25 cellular contexts compared by ENCODE assay signal in the genomic region with DNA sequence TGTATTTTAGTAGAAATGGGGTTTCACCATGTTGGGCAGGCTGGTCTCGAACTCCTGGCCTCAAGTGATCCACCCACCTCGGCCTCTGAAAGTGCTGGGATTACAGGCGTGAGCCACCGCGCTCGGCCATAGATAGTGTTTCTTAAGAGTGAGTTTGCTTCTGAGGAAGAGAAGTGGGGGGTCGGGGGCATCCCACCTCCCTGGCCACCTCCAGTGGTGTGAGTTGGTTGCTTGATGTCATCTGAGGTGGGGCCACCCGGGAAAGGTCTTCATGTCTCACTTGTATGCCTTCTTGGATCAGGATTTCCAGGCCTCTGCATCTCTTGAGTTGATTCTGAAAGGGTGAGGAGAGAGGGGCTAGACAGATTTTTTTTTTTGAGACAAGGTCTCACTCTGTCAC.
"Had no signal": no experiment of that assay in that cellular context is flagged by ENCODE, and none has a peak within 500 bp of the region (broad histone marks: within the 10 kb centered on the region; RNA-seq: fewer than 3 reads in every experiment).

No MANE protein-coding gene starts in this region.

- H3K9me3 Mint-ChIP-seq: naive thymus-derived CD8-positive, alpha-beta T cell; nephron progenitor cell; stimulated activated effector memory CD8-positive, alpha-beta T cell treated with anti-CD3 and anti-CD28 coated beads, Interleukin-12 subunit alpha, Interleukin-12 subunit beta, amount 100 ng/mL, for 72 hours; type B pancreatic cell had no signal

- H3K27ac ChIP-seq: coronary artery, esophagus muscularis mucosa, foreskin keratinocyte, gastroesophageal sphincter, heart left ventricle, hepatocyte, lower lobe of right lung, pancreas, right lobe of liver, testis, tibial artery had no signal

- H3K36me3 ChIP-seq: esophagus muscularis mucosa, gastroesophageal sphincter, heart left ventricle, lower lobe of right lung, pancreas, right lobe of liver, tibial artery had no signal

- H2AFZ ChIP-seq: hepatocyte had no signal

- H3K4me3 ChIP-seq: coronary artery, esophagus muscularis mucosa, gastroesophageal sphincter, heart left ventricle, hepatocyte, lower lobe of right lung, pancreas, right lobe of liver, smooth muscle cell, testis, tibial artery had no signal

- H3K4me3 Mint-ChIP-seq: naive thymus-derived CD8-positive, alpha-beta T cell; nephron progenitor cell; stimulated activated effector memory CD8-positive, alpha-beta T cell treated with anti-CD3 and anti-CD28 coated beads, Interleukin-12 subunit alpha, Interleukin-12 subunit beta, amount 100 ng/mL, for 72 hours; type B pancreatic cell had no signal

- H3K27me3 Mint-ChIP-seq: type B pancreatic cell had no signal

- H3K4me2 ChIP-seq: hepatocyte, smooth muscle cell had no signal

- H3K27me3 ChIP-seq: esophagus muscularis mucosa, foreskin keratinocyte, gastroesophageal sphincter, heart left ventricle, hepatocyte, pancreas, right lobe of liver, testis, tibial artery had no signal

- DNase-seq: dermis blood vessel endothelial cell; effector memory CD4-positive, alpha-beta T cell; foreskin keratinocyte; heart left ventricle; left colon; left ventricle myocardium superior; lower lobe of right lung; nephron progenitor cell; occipital lobe; stimulated activated CD4-positive, alpha-beta T cell treated with anti-CD3 and anti-CD28 coated beads, Interleukin-2, amount 100 ng/mL, for 24 hours; stimulated activated CD4-positive, alpha-beta T cell treated with anti-CD3 and anti-CD28 coated beads, Interleukin-4, amount 100 ng/mL, for 24 hours; stimulated activated naive CD8-positive, alpha-beta T cell treated with anti-CD3 and anti-CD28 coated beads, Interleukin-15, Interleukin-2, amounts not matched to agents 100 U/mL and 50 U/mL, for 24 hours; substantia nigra; testis; tibial artery had no signal

- H3K27ac Mint-ChIP-seq: naive thymus-derived CD8-positive, alpha-beta T cell; nephron progenitor cell; stimulated activated effector memory CD8-positive, alpha-beta T cell treated with anti-CD3 and anti-CD28 coated beads, Interleukin-12 subunit alpha, Interleukin-12 subunit beta, amount 100 ng/mL, for 72 hours had no signal

- H3K4me1 ChIP-seq: foreskin keratinocyte had no signal

- H3K4me1 Mint-ChIP-seq: naive thymus-derived CD8-positive, alpha-beta T cell had no signal

- H3K36me3 Mint-ChIP-seq: naive thymus-derived CD8-positive, alpha-beta T cell; stimulated activated effector memory CD8-positive, alpha-beta T cell treated with anti-CD3 and anti-CD28 coated beads, Interleukin-12 subunit alpha, Interleukin-12 subunit beta, amount 100 ng/mL, for 72 hours; type B pancreatic cell had no signal

- H3K9me3 ChIP-seq: esophagus muscularis mucosa, gastroesophageal sphincter, heart left ventricle, lower lobe of right lung, pancreas, right lobe of liver, testis, tibial artery had no signal
